6 cellular contexts compared by ENCODE assay signal in genomic region chr16:66899945-66900688, GRCh38. TPM values are rescaled to one million over a fixed set of nuclear protein-coding genes. Genes with fewer than 3 reads are reported as not detected.
A peak's percentile ranks its signal among the peaks of the same experiment; 100 is the strongest.
DNase-seq lines count a peak whose midpoint lies in the region; TF ChIP-seq lines count a peak whose summit lies in the region.

No MANE protein-coding gene starts in this region.

- intact Hi-C loops in posterior vena cava (cut with DNase I): loop anchor here in 1 of 2 donors (5.0 kb wide), 1 partner anchor 32 kb away; the partner anchor contains the start of gene CIAO2B

- H3K27ac ChIP-seq in coronary artery: peak overlapping the region; percentile 95 to 97

- peak; percentile 84 for DNase-seq in LHCN-M2 (ENCODE audit: low read depth)
- DNase-seq in coronary artery (ENCODE audit: low spot score): no peak
- DNase-seq in posterior vena cava (ENCODE audit: low spot score): peak; percentile 93
- DNase-seq in activated CD4-positive, alpha-beta T cell treated with anti-CD3 and anti-CD28 coated beads for 4 hours: no peak
- no peak for DNase-seq in activated CD4-positive, CD25-positive, alpha-beta regulatory T cell treated with anti-CD3 and anti-CD28 coated beads, Interleukin-2, amount 50 U/mL, for 72 hours
- no peak for DNase-seq in stimulated activated CD4-positive, alpha-beta T cell treated with anti-CD3 and anti-CD28 coated beads, Interleukin-4, amount 100 ng/mL, for 24 hours

- no peak for TF ChIP-seq CTCF in coronary artery (IDR thresholded peaks at IDR 0.05)

- H3K4me3 ChIP-seq in coronary artery: peak overlapping the region; percentile 32

RNA-seq across cellular contexts. Expression of gene CDH16, which starts 18.6 kb away (rescaled TPM):
- total RNA-seq in LHCN-M2 (2014; rRNA removed) (not detected in 2 replicates), posterior vena cava (not detected)
- not detected for polyA plus RNA-seq in LHCN-M2 (2012)

RNA-seq across cellular contexts. Expression of gene PDP2, which starts 19.8 kb away (rescaled TPM):
- total RNA-seq in LHCN-M2 (2014; rRNA removed) (8.1 and 10.0 TPM in 2 replicates), posterior vena cava (1 to 10 TPM; 5.0 to 5.5 TPM)
- polyA plus RNA-seq in LHCN-M2 (2012): 3.9 TPM

RNA-seq across cellular contexts. Expression of gene RRAD, which starts 25.2 kb away (rescaled TPM):
- 1.1 and 1.7 TPM in 2 replicates for total RNA-seq in LHCN-M2 (2014; rRNA removed)
- 1.1 TPM for polyA plus RNA-seq in LHCN-M2 (2012)
- 10 to 100 TPM in 1 of 2 donors, 1 to 10 TPM in 1; 8.2 to 11.6 TPM for total RNA-seq in posterior vena cava

RNA-seq across cellular contexts. Expression of gene CIAO2B, which starts 34.1 kb away (rescaled TPM):
- total RNA-seq in LHCN-M2 (2014; rRNA removed) (147 and 148 TPM in 2 replicates), posterior vena cava (10 to 100 TPM; 53.0 to 60.3 TPM)
- 252 TPM for polyA plus RNA-seq in LHCN-M2 (2012)

RNA-seq across cellular contexts. Expression of gene CES2, which starts 35.2 kb away (rescaled TPM):
- total RNA-seq in LHCN-M2 (2014; rRNA removed) (45.8 and 53.4 TPM in 2 replicates), posterior vena cava (10 to 100 TPM; 26.7 to 31.3 TPM)
- polyA plus RNA-seq in LHCN-M2 (2012): 29.1 TPM

Comparison
In these comparisons a context has a peak if more than half of its experiments do, and no peak if none do; other contexts are left out.
1. DNase-seq: peak in LHCN-M2 (single experiment) and posterior vena cava (single experiment); none in coronary artery (single experiment), activated CD4-positive, alpha-beta T cell treated with anti-CD3 and anti-CD28 coated beads for 4 hours (0 of 2), activated CD4-positive, CD25-positive, alpha-beta regulatory T cell treated with anti-CD3 and anti-CD28 coated beads, Interleukin-2, amount 50 U/mL, for 72 hours (single experiment) and stimulated activated CD4-positive, alpha-beta T cell treated with anti-CD3 and anti-CD28 coated beads, Interleukin-4, amount 100 ng/mL, for 24 hours (single experiment).